ENCODE assay signal across 1 cellular context in genomic region chr16:30444231-30445148, GRCh38.
A peak's percentile ranks its signal among the peaks of the same experiment; 100 is the strongest.
TF ChIP-seq lines count a peak whose summit lies in the region.

No MANE protein-coding gene starts in this region.

TF ChIP-seq in K562, 482 proteins besides CTCF, POLR2A, EP300 and RAD21 (continued from another document and continues in another):
- TF ChIP-seq HIVEP1 (CRISPR knock-in tag; IDR thresholded peaks at IDR 0.05) = no peak
- TF ChIP-seq STAT5B (CRISPR knock-in tag; IDR thresholded peaks at IDR 0.05) = no peak
- TF ChIP-seq NFIX (CRISPR knock-in tag; IDR thresholded peaks at IDR 0.05; ENCODE audit: low read depth) = no peak
- no peak for TF ChIP-seq ZNF449 (CRISPR knock-in tag; IDR thresholded peaks at IDR 0.05)
- TF ChIP-seq BRCA1 (IDR thresholded peaks at IDR 0.05) = no peak
- no peak for TF ChIP-seq BRCA1 (CRISPR knock-in tag; IDR thresholded peaks at IDR 0.05)
- TF ChIP-seq DMBX1 (CRISPR knock-in tag; IDR thresholded peaks at IDR 0.05; ENCODE audit: borderline replicate concordance) = no peak
- peak; percentile 69 for TF ChIP-seq PREB (CRISPR knock-in tag; IDR thresholded peaks at IDR 0.05)
- TF ChIP-seq ZNF239 (CRISPR knock-in tag; IDR thresholded peaks at IDR 0.05) = no peak; the same call in 1 of the 2 replicates
- no peak for TF ChIP-seq ZFP36 (IDR thresholded peaks at IDR 0.05; ENCODE audit: low read depth, low read length, partially characterized antibody)
- TF ChIP-seq, protein P1, sequence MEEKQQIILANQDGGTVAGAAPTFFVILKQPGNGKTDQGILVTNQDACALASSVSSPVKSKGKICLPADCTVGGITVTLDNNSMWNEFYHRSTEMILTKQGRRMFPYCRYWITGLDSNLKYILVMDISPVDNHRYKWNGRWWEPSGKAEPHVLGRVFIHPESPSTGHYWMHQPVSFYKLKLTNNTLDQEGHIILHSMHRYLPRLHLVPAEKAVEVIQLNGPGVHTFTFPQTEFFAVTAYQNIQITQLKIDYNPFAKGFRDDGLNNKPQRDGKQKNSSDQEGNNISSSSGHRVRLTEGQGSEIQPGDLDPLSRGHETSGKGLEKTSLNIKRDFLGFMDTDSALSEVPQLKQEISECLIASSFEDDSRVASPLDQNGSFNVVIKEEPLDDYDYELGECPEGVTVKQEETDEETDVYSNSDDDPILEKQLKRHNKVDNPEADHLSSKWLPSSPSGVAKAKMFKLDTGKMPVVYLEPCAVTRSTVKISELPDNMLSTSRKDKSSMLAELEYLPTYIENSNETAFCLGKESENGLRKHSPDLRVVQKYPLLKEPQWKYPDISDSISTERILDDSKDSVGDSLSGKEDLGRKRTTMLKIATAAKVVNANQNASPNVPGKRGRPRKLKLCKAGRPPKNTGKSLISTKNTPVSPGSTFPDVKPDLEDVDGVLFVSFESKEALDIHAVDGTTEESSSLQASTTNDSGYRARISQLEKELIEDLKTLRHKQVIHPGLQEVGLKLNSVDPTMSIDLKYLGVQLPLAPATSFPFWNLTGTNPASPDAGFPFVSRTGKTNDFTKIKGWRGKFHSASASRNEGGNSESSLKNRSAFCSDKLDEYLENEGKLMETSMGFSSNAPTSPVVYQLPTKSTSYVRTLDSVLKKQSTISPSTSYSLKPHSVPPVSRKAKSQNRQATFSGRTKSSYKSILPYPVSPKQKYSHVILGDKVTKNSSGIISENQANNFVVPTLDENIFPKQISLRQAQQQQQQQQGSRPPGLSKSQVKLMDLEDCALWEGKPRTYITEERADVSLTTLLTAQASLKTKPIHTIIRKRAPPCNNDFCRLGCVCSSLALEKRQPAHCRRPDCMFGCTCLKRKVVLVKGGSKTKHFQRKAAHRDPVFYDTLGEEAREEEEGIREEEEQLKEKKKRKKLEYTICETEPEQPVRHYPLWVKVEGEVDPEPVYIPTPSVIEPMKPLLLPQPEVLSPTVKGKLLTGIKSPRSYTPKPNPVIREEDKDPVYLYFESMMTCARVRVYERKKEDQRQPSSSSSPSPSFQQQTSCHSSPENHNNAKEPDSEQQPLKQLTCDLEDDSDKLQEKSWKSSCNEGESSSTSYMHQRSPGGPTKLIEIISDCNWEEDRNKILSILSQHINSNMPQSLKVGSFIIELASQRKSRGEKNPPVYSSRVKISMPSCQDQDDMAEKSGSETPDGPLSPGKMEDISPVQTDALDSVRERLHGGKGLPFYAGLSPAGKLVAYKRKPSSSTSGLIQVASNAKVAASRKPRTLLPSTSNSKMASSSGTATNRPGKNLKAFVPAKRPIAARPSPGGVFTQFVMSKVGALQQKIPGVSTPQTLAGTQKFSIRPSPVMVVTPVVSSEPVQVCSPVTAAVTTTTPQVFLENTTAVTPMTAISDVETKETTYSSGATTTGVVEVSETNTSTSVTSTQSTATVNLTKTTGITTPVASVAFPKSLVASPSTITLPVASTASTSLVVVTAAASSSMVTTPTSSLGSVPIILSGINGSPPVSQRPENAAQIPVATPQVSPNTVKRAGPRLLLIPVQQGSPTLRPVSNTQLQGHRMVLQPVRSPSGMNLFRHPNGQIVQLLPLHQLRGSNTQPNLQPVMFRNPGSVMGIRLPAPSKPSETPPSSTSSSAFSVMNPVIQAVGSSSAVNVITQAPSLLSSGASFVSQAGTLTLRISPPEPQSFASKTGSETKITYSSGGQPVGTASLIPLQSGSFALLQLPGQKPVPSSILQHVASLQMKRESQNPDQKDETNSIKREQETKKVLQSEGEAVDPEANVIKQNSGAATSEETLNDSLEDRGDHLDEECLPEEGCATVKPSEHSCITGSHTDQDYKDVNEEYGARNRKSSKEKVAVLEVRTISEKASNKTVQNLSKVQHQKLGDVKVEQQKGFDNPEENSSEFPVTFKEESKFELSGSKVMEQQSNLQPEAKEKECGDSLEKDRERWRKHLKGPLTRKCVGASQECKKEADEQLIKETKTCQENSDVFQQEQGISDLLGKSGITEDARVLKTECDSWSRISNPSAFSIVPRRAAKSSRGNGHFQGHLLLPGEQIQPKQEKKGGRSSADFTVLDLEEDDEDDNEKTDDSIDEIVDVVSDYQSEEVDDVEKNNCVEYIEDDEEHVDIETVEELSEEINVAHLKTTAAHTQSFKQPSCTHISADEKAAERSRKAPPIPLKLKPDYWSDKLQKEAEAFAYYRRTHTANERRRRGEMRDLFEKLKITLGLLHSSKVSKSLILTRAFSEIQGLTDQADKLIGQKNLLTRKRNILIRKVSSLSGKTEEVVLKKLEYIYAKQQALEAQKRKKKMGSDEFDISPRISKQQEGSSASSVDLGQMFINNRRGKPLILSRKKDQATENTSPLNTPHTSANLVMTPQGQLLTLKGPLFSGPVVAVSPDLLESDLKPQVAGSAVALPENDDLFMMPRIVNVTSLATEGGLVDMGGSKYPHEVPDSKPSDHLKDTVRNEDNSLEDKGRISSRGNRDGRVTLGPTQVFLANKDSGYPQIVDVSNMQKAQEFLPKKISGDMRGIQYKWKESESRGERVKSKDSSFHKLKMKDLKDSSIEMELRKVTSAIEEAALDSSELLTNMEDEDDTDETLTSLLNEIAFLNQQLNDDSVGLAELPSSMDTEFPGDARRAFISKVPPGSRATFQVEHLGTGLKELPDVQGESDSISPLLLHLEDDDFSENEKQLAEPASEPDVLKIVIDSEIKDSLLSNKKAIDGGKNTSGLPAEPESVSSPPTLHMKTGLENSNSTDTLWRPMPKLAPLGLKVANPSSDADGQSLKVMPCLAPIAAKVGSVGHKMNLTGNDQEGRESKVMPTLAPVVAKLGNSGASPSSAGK (IDR thresholded peaks at IDR 0.05) = peak; percentile 88
- TF ChIP-seq NELFE (IDR thresholded peaks at IDR 0.05; ENCODE audit: insufficient read depth, insufficient read length) = no peak
- no peak for TF ChIP-seq PHB (CRISPR knock-in tag; IDR thresholded peaks at IDR 0.05)
- TF ChIP-seq SMARCA5 (IDR thresholded peaks at IDR 0.05) = no peak
- 0 out of 2 replicates have a peak, but pooled peaks have one; percentile 18 for TF ChIP-seq ZNF766 (CRISPR knock-in tag; conservative IDR thresholded peaks at IDR 0.05)
- TF ChIP-seq SAFB (IDR thresholded peaks at IDR 0.05; ENCODE audit: borderline replicate concordance, low read depth, low read length) = no peak
- TF ChIP-seq, protein P2, sequence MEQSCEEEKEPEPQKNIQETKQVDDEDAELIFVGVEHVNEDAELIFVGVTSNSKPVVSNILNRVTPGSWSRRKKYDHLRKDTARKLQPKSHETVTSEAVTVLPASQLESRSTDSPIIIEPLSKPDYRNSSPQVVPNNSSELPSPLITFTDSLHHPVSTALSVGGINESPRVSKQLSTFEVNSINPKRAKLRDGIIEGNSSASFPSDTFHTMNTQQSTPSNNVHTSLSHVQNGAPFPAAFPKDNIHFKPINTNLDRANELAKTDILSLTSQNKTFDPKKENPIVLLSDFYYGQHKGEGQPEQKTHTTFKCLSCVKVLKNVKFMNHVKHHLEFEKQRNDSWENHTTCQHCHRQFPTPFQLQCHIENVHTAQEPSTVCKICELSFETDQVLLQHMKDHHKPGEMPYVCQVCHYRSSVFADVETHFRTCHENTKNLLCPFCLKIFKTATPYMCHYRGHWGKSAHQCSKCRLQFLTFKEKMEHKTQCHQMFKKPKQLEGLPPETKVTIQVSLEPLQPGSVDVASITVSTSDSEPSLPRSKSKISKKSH (CRISPR knock-in tag; IDR thresholded peaks at IDR 0.05) = no peak
- TF ChIP-seq NR3C1 (CRISPR knock-in tag; IDR thresholded peaks at IDR 0.05) = no peak
- no peak for TF ChIP-seq KAT8 (IDR thresholded peaks at IDR 0.05; ENCODE audit: low read depth)
- TF ChIP-seq ADNP (tag; IDR thresholded peaks at IDR 0.05) = no peak
- no peak for TF ChIP-seq ZNF140 (CRISPR knock-in tag; IDR thresholded peaks at IDR 0.05)
- peak; percentile 40; the same call in 1 of the 2 replicates for TF ChIP-seq EHMT2 (IDR thresholded peaks at IDR 0.05)
- no peak for TF ChIP-seq ZBTB34 (CRISPR knock-in tag; IDR thresholded peaks at IDR 0.05)
- no peak for TF ChIP-seq KLF13 (tag; IDR thresholded peaks at IDR 0.05; ENCODE audit: borderline replicate concordance, low read depth)
- TF ChIP-seq ELF2 (CRISPR knock-in tag; IDR thresholded peaks at IDR 0.05) = no peak
- TF ChIP-seq, protein P3, sequence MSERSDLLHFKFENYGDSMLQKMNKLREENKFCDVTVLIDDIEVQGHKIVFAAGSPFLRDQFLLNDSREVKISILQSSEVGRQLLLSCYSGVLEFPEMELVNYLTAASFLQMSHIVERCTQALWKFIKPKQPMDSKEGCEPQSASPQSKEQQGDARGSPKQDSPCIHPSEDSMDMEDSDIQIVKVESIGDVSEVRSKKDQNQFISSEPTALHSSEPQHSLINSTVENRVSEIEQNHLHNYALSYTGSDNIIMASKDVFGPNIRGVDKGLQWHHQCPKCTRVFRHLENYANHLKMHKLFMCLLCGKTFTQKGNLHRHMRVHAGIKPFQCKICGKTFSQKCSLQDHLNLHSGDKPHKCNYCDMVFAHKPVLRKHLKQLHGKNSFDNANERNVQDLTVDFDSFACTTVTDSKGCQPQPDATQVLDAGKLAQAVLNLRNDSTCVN (CRISPR knock-in tag; IDR thresholded peaks at IDR 0.05) = no peak
- TF ChIP-seq, protein P4, sequence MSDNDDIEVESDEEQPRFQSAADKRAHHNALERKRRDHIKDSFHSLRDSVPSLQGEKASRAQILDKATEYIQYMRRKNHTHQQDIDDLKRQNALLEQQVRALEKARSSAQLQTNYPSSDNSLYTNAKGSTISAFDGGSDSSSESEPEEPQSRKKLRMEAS (CRISPR knock-in tag; IDR thresholded peaks at IDR 0.05) = peak; percentile 24; the same call in 1 of the 2 replicates
- TF ChIP-seq SP2 (IDR thresholded peaks at IDR 0.05; ENCODE audit: extremely low read depth, low read depth, low read length, poor library complexity, severe bottlenecking) = no peak
- TF ChIP-seq POLR3A (IDR thresholded peaks at IDR 0.05; ENCODE audit: borderline replicate concordance, extremely low read depth, insufficient read depth, insufficient read length) = no peak
- no peak for TF ChIP-seq THRAP3 (IDR thresholded peaks at IDR 0.05; ENCODE audit: borderline replicate concordance)
- no peak for TF ChIP-seq DNMT1 (IDR thresholded peaks at IDR 0.05)
- TF ChIP-seq, protein P5, sequence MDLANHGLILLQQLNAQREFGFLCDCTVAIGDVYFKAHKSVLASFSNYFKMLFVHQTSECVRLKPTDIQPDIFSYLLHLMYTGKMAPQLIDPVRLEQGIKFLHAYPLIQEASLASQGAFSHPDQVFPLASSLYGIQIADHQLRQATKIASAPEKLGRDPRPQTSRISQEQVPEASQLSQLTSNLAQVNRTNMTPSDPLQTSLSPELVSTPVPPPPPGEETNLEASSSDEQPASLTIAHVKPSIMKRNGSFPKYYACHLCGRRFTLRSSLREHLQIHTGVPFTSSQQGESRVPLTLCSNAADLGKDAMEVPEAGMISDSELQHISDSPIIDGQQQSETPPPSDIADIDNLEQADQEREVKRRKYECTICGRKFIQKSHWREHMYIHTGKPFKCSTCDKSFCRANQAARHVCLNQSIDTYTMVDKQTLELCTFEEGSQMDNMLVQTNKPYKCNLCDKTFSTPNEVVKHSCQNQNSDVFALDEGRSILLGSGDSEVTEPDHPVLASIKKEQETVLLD (IDR thresholded peaks at IDR 0.05) = no peak
- no peak for TF ChIP-seq ZC3H11A (IDR thresholded peaks at IDR 0.05; ENCODE audit: low read depth, low read length)
- TF ChIP-seq, protein P6, sequence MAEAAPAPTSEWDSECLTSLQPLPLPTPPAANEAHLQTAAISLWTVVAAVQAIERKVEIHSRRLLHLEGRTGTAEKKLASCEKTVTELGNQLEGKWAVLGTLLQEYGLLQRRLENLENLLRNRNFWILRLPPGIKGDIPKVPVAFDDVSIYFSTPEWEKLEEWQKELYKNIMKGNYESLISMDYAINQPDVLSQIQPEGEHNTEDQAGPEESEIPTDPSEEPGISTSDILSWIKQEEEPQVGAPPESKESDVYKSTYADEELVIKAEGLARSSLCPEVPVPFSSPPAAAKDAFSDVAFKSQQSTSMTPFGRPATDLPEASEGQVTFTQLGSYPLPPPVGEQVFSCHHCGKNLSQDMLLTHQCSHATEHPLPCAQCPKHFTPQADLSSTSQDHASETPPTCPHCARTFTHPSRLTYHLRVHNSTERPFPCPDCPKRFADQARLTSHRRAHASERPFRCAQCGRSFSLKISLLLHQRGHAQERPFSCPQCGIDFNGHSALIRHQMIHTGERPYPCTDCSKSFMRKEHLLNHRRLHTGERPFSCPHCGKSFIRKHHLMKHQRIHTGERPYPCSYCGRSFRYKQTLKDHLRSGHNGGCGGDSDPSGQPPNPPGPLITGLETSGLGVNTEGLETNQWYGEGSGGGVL (CRISPR knock-in tag; IDR thresholded peaks at IDR 0.05) = no peak
- TF ChIP-seq WHSC1 (IDR thresholded peaks at IDR 0.05; ENCODE audit: low read length) = no peak
- TF ChIP-seq ZNF780A (CRISPR knock-in tag; IDR thresholded peaks at IDR 0.05) = no peak
- no peak for TF ChIP-seq CREBBP (IDR thresholded peaks at IDR 0.05; ENCODE audit: low read depth, low read length)
- no peak for TF ChIP-seq ESRRA (IDR thresholded peaks at IDR 0.05; ENCODE audit: borderline replicate concordance, low read depth)
